17 cellular contexts compared by ENCODE assay signal in the genomic region with DNA sequence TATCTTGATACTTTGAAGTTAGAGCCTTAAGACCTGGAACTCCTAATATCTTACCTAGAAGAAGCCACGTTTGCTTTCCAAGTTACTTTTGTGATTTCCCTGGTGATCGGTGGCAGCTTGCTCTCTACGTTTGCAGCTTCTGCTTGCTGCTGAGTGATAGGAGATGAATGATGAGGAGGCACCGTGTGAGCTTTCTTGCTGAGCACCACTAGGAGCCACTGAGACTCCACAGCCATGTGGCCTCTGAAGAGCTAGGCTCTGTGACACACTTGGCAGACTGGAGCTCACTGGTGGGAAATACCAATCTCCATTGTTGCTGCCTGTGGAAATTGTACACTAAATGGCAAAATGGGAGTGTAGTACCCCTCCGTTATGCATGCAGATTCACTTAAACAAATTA.
"Had no signal": no experiment of that assay in that cellular context is flagged by ENCODE, and none has a peak within 500 bp of the region (broad histone marks: within the 10 kb centered on the region; RNA-seq: fewer than 3 reads in every experiment).

No MANE protein-coding gene starts in this region.

- H3K27ac Mint-ChIP-seq: activated CD8-positive, alpha-beta T cell treated with anti-CD3 and anti-CD28 coated beads for 36 hours; activated naive CD8-positive, alpha-beta T cell treated with anti-CD3 and anti-CD28 coated beads, Interleukin-2, amount 10 ng/mL, durations not matched to agents 7 days and 5 days; naive B cell; stimulated activated memory B cell treated with anti-CD40 and anti-IgM and Interleukin-4, amounts not matched to agents 10 μg/mL and 1 μg/mL and 100 μg/mL, for 72 hours had no signal

- H3K9me3 ChIP-seq: ascending aorta, heart right ventricle, lower lobe of right lung, spleen, tibial nerve had no signal

- H3K27me3 ChIP-seq: ascending aorta, heart right ventricle, spleen, tibial nerve had no signal

- H3K36me3 Mint-ChIP-seq: activated naive CD8-positive, alpha-beta T cell treated with anti-CD3 and anti-CD28 coated beads, Interleukin-2, amount 10 ng/mL, durations not matched to agents 7 days and 5 days; naive B cell; stimulated activated memory B cell treated with anti-CD40 and anti-IgM and Interleukin-4, amounts not matched to agents 10 μg/mL and 1 μg/mL and 100 μg/mL, for 72 hours had no signal

- H3K4me3 ChIP-seq: ascending aorta, heart right ventricle, lower lobe of right lung, spleen, tibial nerve had no signal

- H3K36me3 ChIP-seq: ascending aorta, heart right ventricle, lower lobe of right lung, spleen, tibial nerve, WERI-Rb-1 had no signal

- H3K9me3 Mint-ChIP-seq: activated CD8-positive, alpha-beta T cell treated with anti-CD3 and anti-CD28 coated beads for 36 hours; activated naive CD8-positive, alpha-beta T cell treated with anti-CD3 and anti-CD28 coated beads, Interleukin-2, amount 10 ng/mL, durations not matched to agents 7 days and 5 days; stimulated activated memory B cell treated with anti-CD40 and anti-IgM and Interleukin-4, amounts not matched to agents 10 μg/mL and 1 μg/mL and 100 μg/mL, for 72 hours had no signal

- H3K4me1 Mint-ChIP-seq: activated naive CD8-positive, alpha-beta T cell treated with anti-CD3 and anti-CD28 coated beads, Interleukin-2, amount 10 ng/mL, durations not matched to agents 7 days and 5 days; naive B cell; stimulated activated memory B cell treated with anti-CD40 and anti-IgM and Interleukin-4, amounts not matched to agents 10 μg/mL and 1 μg/mL and 100 μg/mL, for 72 hours had no signal

- DNase-seq: activated CD4-positive, alpha-beta T cell treated with anti-CD3 and anti-CD28 coated beads for 4 hours; activated CD8-positive, alpha-beta memory T cell treated with anti-CD3 and anti-CD28 coated beads, Interleukin-2, amount 50 U/mL, for 4 hours; activated CD8-positive, alpha-beta T cell treated with anti-CD3 and anti-CD28 coated beads for 36 hours; activated naive CD8-positive, alpha-beta T cell treated with anti-CD3 and anti-CD28 coated beads, Interleukin-2, amount 10 ng/mL, durations not matched to agents 7 days and 5 days; foreskin melanocyte; heart right ventricle; kidney glomerular epithelial cell; lower lobe of right lung; naive B cell; nucleus accumbens; spleen; stimulated activated CD4-positive, alpha-beta T cell treated with anti-CD3 and anti-CD28 coated beads, Interleukin-1b, Interleukin-23, amount 100 ng/mL, for 48 hours; WERI-Rb-1 had no signal

- H3K27ac ChIP-seq: ascending aorta, heart right ventricle, lower lobe of right lung, spleen, tibial nerve, WERI-Rb-1 had no signal

- H3K4me3 Mint-ChIP-seq: activated CD8-positive, alpha-beta T cell treated with anti-CD3 and anti-CD28 coated beads for 36 hours; activated naive CD8-positive, alpha-beta T cell treated with anti-CD3 and anti-CD28 coated beads, Interleukin-2, amount 10 ng/mL, durations not matched to agents 7 days and 5 days; naive B cell; stimulated activated memory B cell treated with anti-CD40 and anti-IgM and Interleukin-4, amounts not matched to agents 10 μg/mL and 1 μg/mL and 100 μg/mL, for 72 hours had no signal

- ATAC-seq: activated CD8-positive, alpha-beta T cell treated with anti-CD3 and anti-CD28 coated beads for 36 hours; lower lobe of right lung; sciatic nerve; stimulated activated memory B cell treated with anti-CD40 and anti-IgM and Interleukin-4, amounts not matched to agents 10 μg/mL and 1 μg/mL and 100 μg/mL, for 72 hours had no signal

- H3K4me1 ChIP-seq: lower lobe of right lung, spleen, tibial nerve had no signal

- H3K27me3 Mint-ChIP-seq: activated CD8-positive, alpha-beta T cell treated with anti-CD3 and anti-CD28 coated beads for 36 hours; naive B cell; stimulated activated memory B cell treated with anti-CD40 and anti-IgM and Interleukin-4, amounts not matched to agents 10 μg/mL and 1 μg/mL and 100 μg/mL, for 72 hours had no signal
